ENCODE assay signal across 11 cellular contexts in the genomic region with DNA sequence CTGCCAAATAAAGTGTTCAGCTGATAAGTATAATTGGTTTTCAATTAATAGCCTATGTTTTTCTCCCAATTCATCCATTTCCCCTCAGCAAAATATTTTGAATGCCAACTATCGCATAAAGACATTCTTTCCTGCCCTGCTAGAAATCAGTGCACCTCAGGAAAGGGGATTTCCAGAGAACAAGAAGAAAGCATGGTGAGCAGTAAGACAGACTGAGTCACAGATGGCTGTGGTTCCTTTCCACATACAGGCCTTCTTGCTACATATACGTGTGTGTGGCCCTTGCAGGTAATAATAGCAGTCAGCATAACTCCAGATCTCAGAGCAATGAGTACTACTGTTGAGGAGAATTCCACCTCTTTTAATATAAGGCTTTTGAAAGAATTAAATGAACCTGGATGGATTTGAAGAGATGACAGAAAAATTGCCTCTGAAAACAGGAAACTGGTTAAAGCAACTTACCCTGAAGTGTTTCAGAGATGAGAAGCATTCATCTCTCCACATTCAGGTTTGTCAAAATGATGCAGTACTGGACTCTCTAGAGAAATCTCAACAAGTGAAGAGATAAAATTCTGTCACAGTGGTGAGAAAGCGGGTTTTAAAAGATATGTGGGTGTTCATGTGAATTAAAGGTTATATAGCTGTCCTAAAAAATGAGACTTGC. TPM values are rescaled to one million over a fixed set of nuclear protein-coding genes. Genes with fewer than 3 reads are reported as not detected.
DNase-seq lines count a peak whose midpoint lies in the region; ATAC-seq, FAIRE-seq and TF ChIP-seq lines count a peak whose summit lies in the region.
"Had no signal": no experiment of that assay in that cellular context is flagged by ENCODE, and none has a peak within 500 bp of the region (broad histone marks: within the 10 kb centered on the region; RNA-seq: fewer than 3 reads in every experiment).

No MANE protein-coding gene starts in this region.

- no peak for TF ChIP-seq POLR2A in gastroesophageal sphincter (IDR thresholded peaks at IDR 0.05)

- DNase-seq in A172 (ENCODE audit: low spot score) = peak; percentile 79
- peak; percentile 16 for DNase-seq in amniotic stem cell (lab: John Stamatoyannopoulos, UW)
- DNase-seq in glomerular visceral epithelial cell (ENCODE audit: extremely low spot score) = peak; percentile 85
- no peak for DNase-seq in stimulated activated CD4-positive, alpha-beta T cell treated with anti-CD3 and anti-CD28 coated beads, Interleukin-2, amount 100 ng/mL, for 48 hours
- no peak for DNase-seq in effector memory CD4-positive, alpha-beta T cell
- DNase-seq in D721Med (ENCODE audit: insufficient read length, low spot score) = no peak
- DNase-seq: NCI-H1694 treated with DMSO at 0.1 percent for 48 hours had no signal

- no peak for FAIRE-seq in D721Med (lab: Jason Lieb, UNC)

- no peak for TF ChIP-seq EP300 in gastroesophageal sphincter (IDR thresholded peaks at IDR 0.05)

- H3K4me3 ChIP-seq in effector memory CD4-positive, alpha-beta T cell (ENCODE audit: insufficient read depth, low read depth, low read length, poor library complexity, severe bottlenecking) = no peak overlapping the region
- no peak overlapping the region for H3K4me3 ChIP-seq in gastroesophageal sphincter
- H3K4me3 ChIP-seq: SK-N-MC, skin epidermis had no signal

- ATAC-seq in HG02610 (IDR thresholded peaks at IDR 0.05; ENCODE audit: unreplicated experiment) = peak; percentile 57
- ATAC-seq in gastroesophageal sphincter = no peak

- H3K9me3 ChIP-seq in effector memory CD4-positive, alpha-beta T cell (ENCODE audit: control insufficient read depth, low read length) = no peaks in the 10 kb centered on the region
- no peaks in the 10 kb centered on the region for H3K9me3 ChIP-seq in gastroesophageal sphincter

- H3K36me3 ChIP-seq in effector memory CD4-positive, alpha-beta T cell (ENCODE audit: control insufficient read depth, insufficient read depth, low read length) = no peaks in the 10 kb centered on the region
- H3K36me3 ChIP-seq in gastroesophageal sphincter = no peaks in the 10 kb centered on the region

- TF ChIP-seq CTCF in gastroesophageal sphincter (IDR thresholded peaks at IDR 0.05) (no peak), D721Med (IDR thresholded peaks at IDR 0.05; ENCODE audit: insufficient read depth, missing control alignments) (no peak)

- H3K27me3 ChIP-seq in effector memory CD4-positive, alpha-beta T cell (replicated peaks; ENCODE audit: control insufficient read depth, insufficient read depth, low read length, poor library complexity, severe bottlenecking) = no peaks in the 10 kb centered on the region
- H3K27me3 ChIP-seq in gastroesophageal sphincter = no peaks in the 10 kb centered on the region

- 27 to 50% methylated on average over 2 to 3 of the region's 3 CpGs for WGBS in gastroesophageal sphincter (ENCODE audit: low coverage in 1 of 2), 2 donors

- H3K4me1 ChIP-seq in effector memory CD4-positive, alpha-beta T cell (ENCODE audit: control insufficient read depth, insufficient read depth, low read length, poor library complexity, severe bottlenecking) = no peaks in the 10 kb centered on the region
- peaks cover 0 to 49% (median 3%) of the 10 kb centered on the region in 3 donors for H3K4me1 ChIP-seq in gastroesophageal sphincter

- no peak overlapping the region for H3K27ac ChIP-seq in effector memory CD4-positive, alpha-beta T cell (ENCODE audit: insufficient read depth, low read length, poor library complexity, severe bottlenecking)
- H3K27ac ChIP-seq in gastroesophageal sphincter = peak overlapping the region in 1 of 4 donors; percentile 42
- H3K27ac ChIP-seq: SK-N-MC had no signal

RNA-seq across cellular contexts. Expression of gene GASK1B, which starts 13.6 kb away (rescaled TPM):
- total RNA-seq in A172 (2014; rRNA removed; shearing (Covaris generic)) = 217 and 238 TPM in 2 replicates
- total RNA-seq in gastroesophageal sphincter = 10 to 100 TPM; 33.8 to 66.6 (median 42.0) TPM

RNA-seq across cellular contexts. Expression of gene TMEM144, which starts 51.1 kb away (rescaled TPM):
- 5.4 and 7.4 TPM in 2 replicates for total RNA-seq in A172 (2014; rRNA removed; shearing (Covaris generic))
- 10 to 100 TPM in 1 of 4 donors, 1 to 10 TPM in 3; 3.9 to 13.4 (median 6.3) TPM for total RNA-seq in gastroesophageal sphincter

Comparison
In these comparisons a context has a peak if more than half of its experiments do, and no peak if none do; other contexts are left out.
1. DNase-seq: peak in A172 (single experiment), amniotic stem cell (single experiment) and glomerular visceral epithelial cell (single experiment); none in stimulated activated CD4-positive, alpha-beta T cell treated with anti-CD3 and anti-CD28 coated beads, Interleukin-2, amount 100 ng/mL, for 48 hours (0 of 2), effector memory CD4-positive, alpha-beta T cell (0 of 3) and D721Med (single experiment).